Comparison of ENCODE assay signal across 19 cellular contexts in the genomic region with DNA sequence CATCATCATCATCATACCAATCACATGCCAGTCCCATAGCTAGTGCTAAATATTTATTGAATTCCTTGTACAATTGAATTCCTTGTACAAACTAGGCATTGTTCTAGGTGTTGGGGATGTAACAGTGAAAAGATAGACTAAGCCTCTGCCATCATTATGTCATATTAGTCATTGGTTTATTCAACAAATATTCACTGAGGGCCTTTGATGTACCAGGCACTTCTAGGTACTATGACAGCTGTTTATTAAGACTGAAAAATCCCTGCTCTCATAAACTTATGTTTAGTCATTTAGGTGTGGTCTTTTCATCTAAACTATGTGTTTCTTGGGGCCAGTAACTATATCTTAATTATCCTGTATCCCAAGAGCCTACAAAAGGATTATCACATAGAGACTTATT.
DNase-seq lines count a peak whose midpoint lies in the region; ATAC-seq and TF ChIP-seq lines count a peak whose summit lies in the region.
"Had no signal": no experiment of that assay in that cellular context is flagged by ENCODE, and none has a peak within 500 bp of the region (broad histone marks: within the 10 kb centered on the region; RNA-seq: fewer than 3 reads in every experiment).

No MANE protein-coding gene starts in this region.

- H3K27me3 Mint-ChIP-seq in HFFc6 (ENCODE audit: insufficient read depth) = no peaks in the 10 kb centered on the region
- H3K27me3 Mint-ChIP-seq: CD4-positive, CD25-positive, alpha-beta regulatory T cell had no signal

- no peak for ATAC-seq in GM19467 (IDR thresholded peaks at IDR 0.05; ENCODE audit: unreplicated experiment)
- ATAC-seq in HG02970 (IDR thresholded peaks at IDR 0.05; ENCODE audit: low FRiP score, unreplicated experiment) = no peak
- no peak for ATAC-seq in HG02885 (IDR thresholded peaks at IDR 0.05; ENCODE audit: poor library complexity, unreplicated experiment)
- ATAC-seq: HCT116 had no signal

- H3K4me3 ChIP-seq in epithelial cell of esophagus (ENCODE audit: low read length) = no peak overlapping the region
- H3K4me3 ChIP-seq: BLaER1, SJSA1 had no signal

- no peak overlapping the region for H3K27ac Mint-ChIP-seq in HFFc6
- H3K27ac Mint-ChIP-seq: CD4-positive, CD25-positive, alpha-beta regulatory T cell had no signal

- H3K9me3 Mint-ChIP-seq in HFFc6 = no peaks in the 10 kb centered on the region

- DNase-seq in A172 (ENCODE audit: low spot score) = peak; percentile 13
- DNase-seq in M059J (ENCODE audit: low read depth) = peak; percentile 18
- peak; percentile 50 for DNase-seq in epithelial cell of esophagus (ENCODE audit: low read depth)
- DNase-seq in kidney tubule cell (ENCODE audit: low spot score) = peak; percentile 7
- no peak for DNase-seq in HFFc6
- DNase-seq: CD4-positive, CD25-positive, alpha-beta regulatory T cell; DMS153; KBM-7; MM.1S; NCI-H2029; NCI-H526 treated with DMSO at 0.1 percent for 48 hours; Right ventricle myocardium superior; RPMI8226 had no signal

- H3K4me1 Mint-ChIP-seq in HFFc6 (ENCODE audit: low read depth) = peaks cover 16% of the 10 kb centered on the region
- H3K4me1 Mint-ChIP-seq: CD4-positive, CD25-positive, alpha-beta regulatory T cell had no signal

- TF ChIP-seq CTCF in epithelial cell of esophagus (IDR thresholded peaks at IDR 0.05; ENCODE audit: insufficient read depth, low read depth, low read length, missing control alignments) (no peak), HFFc6 (IDR thresholded peaks at IDR 0.05) (no peak)

- no peaks in the 10 kb centered on the region for H3K36me3 Mint-ChIP-seq in HFFc6 (ENCODE audit: low read depth)
- H3K36me3 Mint-ChIP-seq: CD4-positive, CD25-positive, alpha-beta regulatory T cell had no signal

- no peak overlapping the region for H3K4me3 Mint-ChIP-seq in HFFc6
- H3K4me3 Mint-ChIP-seq: CD4-positive, CD25-positive, alpha-beta regulatory T cell had no signal
